ENCODE assay signal across 9 cellular contexts in genomic region chr6:44133003-44133931, GRCh38. TPM values are rescaled to one million over a fixed set of nuclear protein-coding genes. Genes with fewer than 3 reads are reported as not detected.
DNase-seq lines count a peak whose midpoint lies in the region; ATAC-seq and TF ChIP-seq lines count a peak whose summit lies in the region.
"Had no signal": no experiment of that assay in that cellular context is flagged by ENCODE, and none has a peak within 500 bp of the region (broad histone marks: within the 10 kb centered on the region; RNA-seq: fewer than 3 reads in every experiment).

No MANE protein-coding gene starts in this region.

- intact Hi-C loops in Caco-2 (cut with micrococcal nuclease; ENCODE audit: unreplicated experiment) = loop anchor here (1.0 kb wide), 1 partner anchor 37 kb away; no protein-coding TSS in a partner anchor
- intact Hi-C loops in CD8-positive, alpha-beta T cell (cut with DNase I, micrococcal nuclease) = no loop called here

- H3K4me1 ChIP-seq in Caco-2 (peaks cover 16% of the 10 kb centered on the region), skeletal muscle tissue (ENCODE audit: control insufficient read depth in 3 of 3, insufficient read depth in 3 of 3, low read length in 3 of 3) (peaks cover 22 to 30% (median 26%) of the 10 kb centered on the region in 3 donors)
- peaks cover 6% of the 10 kb centered on the region for H3K4me1 ChIP-seq in CD8-positive, alpha-beta T cell (ENCODE audit: insufficient read depth, low read length)

- H3K4me3 Mint-ChIP-seq in Caco-2 (ENCODE audit: unreplicated experiment) = no peak overlapping the region
- H3K4me3 Mint-ChIP-seq in activated T-cell treated with anti-CD3 and anti-CD28 coated beads, Interleukin-2, amount 50 U/mL, for 24 hours = no peak overlapping the region
- H3K4me3 Mint-ChIP-seq in CD8-positive, alpha-beta T cell = no peak overlapping the region

- no peak for ATAC-seq in CD8-positive, alpha-beta T cell

- H3K36me3 Mint-ChIP-seq in Caco-2 (ENCODE audit: insufficient read depth, unreplicated experiment) = peaks cover 5% of the 10 kb centered on the region
- peaks cover 30% of the 10 kb centered on the region for H3K36me3 Mint-ChIP-seq in activated T-cell treated with anti-CD3 and anti-CD28 coated beads, Interleukin-2, amount 50 U/mL, for 24 hours (ENCODE audit: low read depth)
- H3K36me3 Mint-ChIP-seq in CD8-positive, alpha-beta T cell = peaks cover 29% of the 10 kb centered on the region

- H3K4me3 ChIP-seq in Caco-2 (ENCODE audit: low read depth, low read length) = no peak overlapping the region
- H3K4me3 ChIP-seq in astrocyte of the spinal cord (ENCODE audit: low read depth, low read length) = no peak overlapping the region
- H3K4me3 ChIP-seq in skeletal muscle tissue (ENCODE audit: low read length in 3 of 3) = peak overlapping the region in 1 of 3 donors; percentile 58
- no peak overlapping the region for H3K4me3 ChIP-seq in CD8-positive, alpha-beta T cell (ENCODE audit: low read depth, low read length)

- H3K4me1 Mint-ChIP-seq in Caco-2 (ENCODE audit: low read depth, unreplicated experiment) = peaks cover 29% of the 10 kb centered on the region
- H3K4me1 Mint-ChIP-seq in activated T-cell treated with anti-CD3 and anti-CD28 coated beads, Interleukin-2, amount 50 U/mL, for 24 hours (ENCODE audit: low read depth) = peaks cover 11% of the 10 kb centered on the region
- peaks cover 21% of the 10 kb centered on the region for H3K4me1 Mint-ChIP-seq in CD8-positive, alpha-beta T cell (ENCODE audit: low read depth)

- no peaks in the 10 kb centered on the region; the same call in 1 of the 2 replicates for H3K36me3 ChIP-seq in Caco-2 (ENCODE audit: control insufficient read depth, insufficient read depth, low read length)
- peaks cover 27 to 30% (median 28%) of the 10 kb centered on the region in 3 donors for H3K36me3 ChIP-seq in skeletal muscle tissue (ENCODE audit: control insufficient read depth in 3 of 3, insufficient read depth in 3 of 3, low read length in 3 of 3)
- no peaks in the 10 kb centered on the region for H3K36me3 ChIP-seq in CD8-positive, alpha-beta T cell (ENCODE audit: insufficient read depth, low read length)

- no peak for TF ChIP-seq CTCF in Caco-2 (IDR thresholded peaks at IDR 0.05; ENCODE audit: insufficient read depth in 1 of 2, low read depth in 1 of 2, low read length in 1 of 2, severe bottlenecking in 1 of 2, unreplicated experiment in 1 of 2)
- peak; percentile 9 for TF ChIP-seq CTCF in astrocyte of the spinal cord (IDR thresholded peaks at IDR 0.05; ENCODE audit: low read depth, low read length)
- no peak for TF ChIP-seq CTCF in CD8-positive, alpha-beta T cell (IDR thresholded peaks at IDR 0.05)

- H3K9me3 Mint-ChIP-seq in Caco-2 (ENCODE audit: unreplicated experiment) = no peaks in the 10 kb centered on the region
- no peaks in the 10 kb centered on the region for H3K9me3 Mint-ChIP-seq in activated T-cell treated with anti-CD3 and anti-CD28 coated beads, Interleukin-2, amount 50 U/mL, for 24 hours
- H3K9me3 Mint-ChIP-seq in CD8-positive, alpha-beta T cell = no peaks in the 10 kb centered on the region

- H3K27me3 ChIP-seq in Caco-2 (replicated peaks; ENCODE audit: control insufficient read depth, insufficient read depth, low read length) = no peaks in the 10 kb centered on the region
- no peaks in the 10 kb centered on the region for H3K27me3 ChIP-seq in skeletal muscle tissue (ENCODE audit: control insufficient read depth in 3 of 3, insufficient read depth in 3 of 3, low read length in 3 of 3)
- no peaks in the 10 kb centered on the region for H3K27me3 ChIP-seq in CD8-positive, alpha-beta T cell (ENCODE audit: insufficient read depth, low read length)
- H3K27me3 ChIP-seq: tibial artery had no signal

- DNase-seq in Caco-2 (peak; percentile 76 to 80), NCI-H1436 (lab: John Stamatoyannopoulos, UW) (peak; percentile 65), astrocyte of the spinal cord (ENCODE audit: low read depth, low spot score) (peak; percentile 42), hypothalamus (lab: John Stamatoyannopoulos, UW) (peak in 44 of 51 donors; percentile 4 to 80 (median 38)), LoVo (ENCODE audit: low spot score) (no peak)
- no peak for DNase-seq in activated T-cell treated with anti-CD3 and anti-CD28 coated beads, Interleukin-2, amount 50 U/mL, for 24 hours
- no peak for DNase-seq in CD8-positive, alpha-beta T cell

- CTCF ChIA-PET in Caco-2 (lab: Charles Lee) = interaction anchor here (0.6 to 1.4 kb wide), 5 partner anchors 20 to 247 kb away, joined by 3 to 6 read pairs (median 3); no protein-coding TSS in a partner anchor
- CTCF ChIA-PET in CD8-positive, alpha-beta T cell (lab: Charles Lee) = interaction anchor here (1.0 to 2.1 kb wide), 4 partner anchors 11 to 37 kb away, joined by 3 to 5 read pairs (median 3); no protein-coding TSS in a partner anchor

- in situ Hi-C loops in astrocyte of the spinal cord (cut with HindIII; ENCODE audit: low sequenced_read_pairs) = no loop called here

- peak overlapping the region; percentile 60 for H3K27ac Mint-ChIP-seq in Caco-2 (ENCODE audit: unreplicated experiment)
- H3K27ac Mint-ChIP-seq in activated T-cell treated with anti-CD3 and anti-CD28 coated beads, Interleukin-2, amount 50 U/mL, for 24 hours = no peak overlapping the region
- no peak overlapping the region for H3K27ac Mint-ChIP-seq in CD8-positive, alpha-beta T cell

- H3K27me3 Mint-ChIP-seq in Caco-2 (ENCODE audit: insufficient read depth, unreplicated experiment) = no peaks in the 10 kb centered on the region
- H3K27me3 Mint-ChIP-seq in activated T-cell treated with anti-CD3 and anti-CD28 coated beads, Interleukin-2, amount 50 U/mL, for 24 hours = no peaks in the 10 kb centered on the region
- H3K27me3 Mint-ChIP-seq in CD8-positive, alpha-beta T cell (ENCODE audit: low read depth) = no peaks in the 10 kb centered on the region

- H3K9me3 ChIP-seq in Caco-2 = no peaks in the 10 kb centered on the region
- H3K9me3 ChIP-seq in skeletal muscle tissue (ENCODE audit: control insufficient read depth in 3 of 3, low read length in 3 of 3) = no peaks in the 10 kb centered on the region
- H3K9me3 ChIP-seq in CD8-positive, alpha-beta T cell (ENCODE audit: low read length) = no peaks in the 10 kb centered on the region
- H3K9me3 ChIP-seq: tibial artery had no signal

- H3K27ac ChIP-seq in skeletal muscle tissue (ENCODE audit: low read depth, low read length) = peak overlapping the region; percentile 1
- H3K27ac ChIP-seq in CD8-positive, alpha-beta T cell (ENCODE audit: low read depth, low read length) = no peak overlapping the region

- POLR2A ChIA-PET in Caco-2 (lab: Charles Lee) = interaction anchor here (0.6 to 1.0 kb wide), 4 partner anchors 21 to 124 kb away, joined by 3 to 7 read pairs (median 4); no protein-coding TSS in a partner anchor
- POLR2A ChIA-PET in CD8-positive, alpha-beta T cell (lab: Charles Lee) = no interaction called here

- BruUV-seq in Caco-2 (replicated peaks; lab: Mats Ljungman, UMichigan) = no TSS peak

- H3K9ac ChIP-seq in skeletal muscle tissue (ENCODE audit: low read depth in 1 of 3, low read length in 3 of 3) = peak overlapping the region in 1 of 3 donors; percentile 69

RNA-seq across cellular contexts. Expression of gene TMEM63B, which starts 5.9 kb away (rescaled TPM):
- 28.2 and 28.4 TPM in 2 replicates for total RNA-seq in Caco-2 (2022)
- 11.5 TPM for total RNA-seq in skeletal muscle tissue
- total RNA-seq in CD8-positive, alpha-beta T cell = 10 to 100 TPM; 14.1 to 19.0 TPM

RNA-seq across cellular contexts. Expression of gene MRPL14, which starts 6.0 kb away (rescaled TPM):
- 87.6 and 92.2 TPM in 2 replicates for total RNA-seq in Caco-2 (2022)
- total RNA-seq in skeletal muscle tissue = 57.4 TPM
- total RNA-seq in CD8-positive, alpha-beta T cell = 10 to 100 TPM; 10.3 to 10.5 TPM

RNA-seq across cellular contexts. Expression of gene CAPN11, which starts 25.4 kb away (rescaled TPM):
- total RNA-seq in Caco-2 (2022) = not detected in 2 replicates
- 0.52 TPM for total RNA-seq in skeletal muscle tissue
- total RNA-seq in CD8-positive, alpha-beta T cell = under 1 TPM; 0.22 to 0.27 TPM

Comparison
In these comparisons a context has a peak if more than half of its experiments do, and no peak if none do; other contexts are left out.
1. DNase-seq: peak in Caco-2 (2 of 2), NCI-H1436 (single experiment), astrocyte of the spinal cord (single experiment) and hypothalamus (44 of 51); none in activated T-cell treated with anti-CD3 and anti-CD28 coated beads, Interleukin-2, amount 50 U/mL, for 24 hours (single experiment), CD8-positive, alpha-beta T cell (0 of 7) and LoVo (single experiment).